In genomic region chr17:75182319-75182568, GRCh38 we compare ENCODE assay signal across 9 cellular contexts. TPM values are rescaled to one million over a fixed set of nuclear protein-coding genes. Genes with fewer than 3 reads are reported as not detected.
DNase-seq lines count a peak whose midpoint lies in the region; ATAC-seq, FAIRE-seq and TF ChIP-seq lines count a peak whose summit lies in the region.
"Had no signal": no experiment of that assay in that cellular context is flagged by ENCODE, and none has a peak within 500 bp of the region (broad histone marks: within the 10 kb centered on the region; RNA-seq: fewer than 3 reads in every experiment).

No MANE protein-coding gene starts in this region.

- intact Hi-C loops in endothelial cell of umbilical vein (cut with micrococcal nuclease), result loop anchor here (2.0 to 5.0 kb wide), 3 partner anchors 51 to 135 kb away; partner anchors contain the start of genes ARMC7, ATP5PD, KCTD2 and NT5C

- H3K27me3 ChIP-seq in OCI-LY1 (ENCODE audit: insufficient read depth, low read length) (no peaks in the 10 kb centered on the region), endothelial cell of umbilical vein (ENCODE audit: control insufficient read depth in 2 of 2, insufficient read depth in 2 of 2, low read length in 2 of 2) (no peaks in the 10 kb centered on the region)

- no peak for FAIRE-seq in endothelial cell of umbilical vein (lab: Jason Lieb, UNC)
- FAIRE-seq: A204.1 had no signal

- H3K4me1 Mint-ChIP-seq in neural crest cell, result peaks cover 28% of the 10 kb centered on the region

- H3K9ac ChIP-seq in OCI-LY1 (ENCODE audit: low read length) (peak overlapping the region; percentile 99), endothelial cell of umbilical vein (replicated peaks; ENCODE audit: extremely low read depth, insufficient read depth, low read length) (peak overlapping the region; percentile 96)

- peak overlapping the region; percentile 19 for H3K27ac Mint-ChIP-seq in neural crest cell (ENCODE audit: unreplicated experiment)

- ATAC-seq in GM18498 (IDR thresholded peaks at IDR 0.05; ENCODE audit: unreplicated experiment), result no peak

- peak overlapping the region; percentile 97 for H3K4me2 ChIP-seq in OCI-LY1 (ENCODE audit: low read length)
- peak overlapping the region; percentile 99 for H3K4me2 ChIP-seq in endothelial cell of umbilical vein (ENCODE audit: insufficient read depth, low read length)

- no peaks in the 10 kb centered on the region for H3K27me3 Mint-ChIP-seq in neural crest cell (ENCODE audit: low read depth)

- H3K4me3 ChIP-seq in OCI-LY1 (ENCODE audit: low read depth, low read length, poor library complexity, severe bottlenecking) (peak overlapping the region; percentile 98), endothelial cell of umbilical vein (replicated peaks in 1 of 3; ENCODE audit: insufficient read depth in 1 of 3, low read depth in 1 of 3, low read length in 3 of 3) (peak overlapping the region; percentile 69 to 95 (median 88))

- no peaks in the 10 kb centered on the region for H3F3A ChIP-seq in OCI-LY1 (ENCODE audit: insufficient read depth, low read length)

- DNase-seq in NCI-H510A (lab: John Stamatoyannopoulos, UW) (peak; percentile 41), NCI-H510A treated with DMSO at 0.1 percent for 48 hours (lab: John Stamatoyannopoulos, UW) (no peak), endothelial cell of umbilical vein (ENCODE audit: low read depth, low spot score) (no peak), neural crest cell (ENCODE audit: low read depth, low spot score) (peak; percentile 18), NCI-H128 (lab: John Stamatoyannopoulos, UW; ENCODE audit: unreplicated experiment) (no peak), DMS114 treated with DMSO at 0.1 percent for 48 hours (lab: John Stamatoyannopoulos, UW; ENCODE audit: unreplicated experiment) (no peak)

- no peaks in the 10 kb centered on the region for H3K9me1 ChIP-seq in endothelial cell of umbilical vein (replicated peaks; ENCODE audit: control insufficient read depth, extremely low read depth, insufficient read depth, low read length)

- H3K79me2 ChIP-seq in OCI-LY1 (ENCODE audit: insufficient read depth, low read length) (peaks cover 45% of the 10 kb centered on the region), endothelial cell of umbilical vein (ENCODE audit: control insufficient read depth, insufficient read depth, low read length) (peaks cover 51% of the 10 kb centered on the region)

- H4K20me1 ChIP-seq in OCI-LY1 (ENCODE audit: insufficient read depth, low read length) (peaks cover 7% of the 10 kb centered on the region), endothelial cell of umbilical vein (replicated peaks; ENCODE audit: control insufficient read depth, extremely low read depth, insufficient read depth, low read length) (peaks cover 5% of the 10 kb centered on the region)

- H2AFZ ChIP-seq in OCI-LY1 (ENCODE audit: low read length) (no peak overlapping the region), endothelial cell of umbilical vein (ENCODE audit: low read depth, low read length) (no peak overlapping the region)

- peak overlapping the region; percentile 88 for H3K4me3 Mint-ChIP-seq in neural crest cell

- POLR2A ChIA-PET in endothelial cell of umbilical vein (lab: Charles Lee), result no interaction called here

- peaks cover 18% of the 10 kb centered on the region for H3K36me3 Mint-ChIP-seq in neural crest cell (ENCODE audit: low read depth)

- CTCF ChIA-PET in endothelial cell of umbilical vein (lab: Charles Lee), result interaction anchor here (1.4 kb wide), 1 partner anchor 8 kb away, joined by 3 read pairs; no protein-coding TSS in a partner anchor

- H3K9me3 Mint-ChIP-seq in neural crest cell, result peaks cover 4% of the 10 kb centered on the region

- dilution Hi-C loops in endothelial cell of umbilical vein (cut with MboI; ENCODE audit: extremely low pct_ligation_motif_present, low sequenced_read_pairs), result no loop called here

- H3K9me2 ChIP-seq in OCI-LY1 (ENCODE audit: low read depth, low read length), result no peaks in the 10 kb centered on the region

- H3K36me3 ChIP-seq in OCI-LY1 (ENCODE audit: insufficient read depth, low read length) (peaks cover 37% of the 10 kb centered on the region), endothelial cell of umbilical vein (ENCODE audit: control insufficient read depth in 2 of 2, extremely low read depth in 1 of 2, insufficient read depth in 2 of 2, low read length in 2 of 2) (peaks cover 5 to 6% of the 10 kb centered on the region in 2 experiments)

- H3K9me3 ChIP-seq in OCI-LY1 (ENCODE audit: low read length), result no peaks in the 10 kb centered on the region
- no peaks in the 10 kb centered on the region for H3K9me3 ChIP-seq in endothelial cell of umbilical vein (replicated peaks; ENCODE audit: control insufficient read depth, insufficient read depth, low read length)

- no peak for TF ChIP-seq POLR2A in endothelial cell of umbilical vein (IDR thresholded peaks at IDR 0.05; ENCODE audit: low read depth, low read length)

- TF ChIP-seq CTCF in OCI-LY1 (IDR thresholded peaks at IDR 0.05; ENCODE audit: low read length), result no peak
- peak in 1 of 2 donors; percentile 9 for TF ChIP-seq CTCF in endothelial cell of umbilical vein (IDR thresholded peaks at IDR 0.05; ENCODE audit: extremely low read depth in 1 of 2, insufficient read depth in 1 of 2, low read depth in 1 of 2, low read length in 2 of 2)
- no peak for TF ChIP-seq CTCF in neural crest cell (conservative IDR thresholded peaks at IDR 0.05)

- no TSS peak for BruUV-seq in endothelial cell of umbilical vein (replicated peaks; lab: Mats Ljungman, UMichigan)

- peak overlapping the region; percentile 85 for H3K27ac ChIP-seq in OCI-LY1 (ENCODE audit: low read depth, low read length, poor library complexity, severe bottlenecking)
- H3K27ac ChIP-seq in endothelial cell of umbilical vein (ENCODE audit: insufficient read depth, low read depth, low read length), result peak overlapping the region; percentile 85

- peaks cover 25% of the 10 kb centered on the region for H3K4me1 ChIP-seq in OCI-LY1 (ENCODE audit: insufficient read depth, low read length, severe bottlenecking)
- peaks cover 10% of the 10 kb centered on the region for H3K4me1 ChIP-seq in endothelial cell of umbilical vein (ENCODE audit: control insufficient read depth, extremely low read depth, insufficient read depth, low read length)

TF ChIP-seq in endothelial cell of umbilical vein, 7 proteins besides CTCF, POLR2A, EP300 and RAD21:
- TF ChIP-seq POLR2AphosphoS5 (IDR thresholded peaks at IDR 0.05; ENCODE audit: insufficient read depth, low read depth, low read length), result no peak
- TF ChIP-seq GATA2 (IDR thresholded peaks at IDR 0.05; ENCODE audit: insufficient read depth, insufficient read length, low read depth, low read length), result no peak

RNA-seq across cellular contexts. Expression of gene SUMO2, which starts 0.5 kb away (rescaled TPM):
- total RNA-seq in endothelial cell of umbilical vein (424 and 437 TPM in 2 replicates), neural crest cell (773 and 776 TPM in 2 replicates)
- polyA plus RNA-seq in endothelial cell of umbilical vein, result 62.0 and 75.6 TPM in 2 replicates
- polyA plus RNA-seq in endothelial cell of umbilical vein (2011; cell fraction: cytosol; rRNA removed), result 86.6 and 95.1 TPM in 2 replicates
- polyA plus RNA-seq in endothelial cell of umbilical vein (2011; cell fraction: nucleus; rRNA removed), result 39.1 and 44.6 TPM in 2 replicates
- polyA plus RNA-seq in endothelial cell of umbilical vein (2012), result 267 and 404 TPM in 2 replicates
- 93.0 and 121 TPM in 2 replicates for polyA minus RNA-seq in endothelial cell of umbilical vein
- polyA minus RNA-seq in endothelial cell of umbilical vein (2011; cell fraction: cytosol; rRNA and poly(A)+ RNA removed), result 178 TPM
- polyA minus RNA-seq in endothelial cell of umbilical vein (2011; cell fraction: nucleus; rRNA and poly(A)+ RNA removed), result 20.2 and 23.2 TPM in 2 replicates

RNA-seq across cellular contexts. Expression of gene NUP85, which starts 23.2 kb away (rescaled TPM):
- 98.3 and 105 TPM in 2 replicates for total RNA-seq in endothelial cell of umbilical vein
- polyA plus RNA-seq in endothelial cell of umbilical vein, result 116 and 120 TPM in 2 replicates
- 76.5 and 96.6 TPM in 2 replicates for polyA plus RNA-seq in endothelial cell of umbilical vein (2011; cell fraction: cytosol; rRNA removed)
- 345 and 386 TPM in 2 replicates for polyA plus RNA-seq in endothelial cell of umbilical vein (2011; cell fraction: nucleus; rRNA removed)
- 63.7 and 73.8 TPM in 2 replicates for polyA plus RNA-seq in endothelial cell of umbilical vein (2012)
- 75.2 and 106 TPM in 2 replicates for polyA minus RNA-seq in endothelial cell of umbilical vein
- 50.6 TPM for polyA minus RNA-seq in endothelial cell of umbilical vein (2011; cell fraction: cytosol; rRNA and poly(A)+ RNA removed)
- 58.3 and 81.4 TPM in 2 replicates for polyA minus RNA-seq in endothelial cell of umbilical vein (2011; cell fraction: nucleus; rRNA and poly(A)+ RNA removed)
- 122 and 126 TPM in 2 replicates for total RNA-seq in neural crest cell

RNA-seq across cellular contexts. Expression of gene JPT1, which starts 27.9 kb away (rescaled TPM):
- total RNA-seq in endothelial cell of umbilical vein (352 and 364 TPM in 2 replicates), neural crest cell (319 and 334 TPM in 2 replicates)
- 143 and 212 TPM in 2 replicates for polyA plus RNA-seq in endothelial cell of umbilical vein
- polyA plus RNA-seq in endothelial cell of umbilical vein (2011; cell fraction: cytosol; rRNA removed), result 393 and 396 TPM in 2 replicates
- polyA plus RNA-seq in endothelial cell of umbilical vein (2011; cell fraction: nucleus; rRNA removed), result 146 and 158 TPM in 2 replicates
- 735 and 931 TPM in 2 replicates for polyA plus RNA-seq in endothelial cell of umbilical vein (2012)
- polyA minus RNA-seq in endothelial cell of umbilical vein, result 37.1 and 45.3 TPM in 2 replicates
- polyA minus RNA-seq in endothelial cell of umbilical vein (2011; cell fraction: cytosol; rRNA and poly(A)+ RNA removed), result 249 TPM
- polyA minus RNA-seq in endothelial cell of umbilical vein (2011; cell fraction: nucleus; rRNA and poly(A)+ RNA removed), result 38.5 and 44.2 TPM in 2 replicates

RNA-seq across cellular contexts. Expression of gene NT5C, which starts 50.7 kb away (rescaled TPM):
- total RNA-seq in endothelial cell of umbilical vein, result 32.6 and 39.2 TPM in 2 replicates
- polyA plus RNA-seq in endothelial cell of umbilical vein, result 29.1 and 38.0 TPM in 2 replicates
- polyA plus RNA-seq in endothelial cell of umbilical vein (2011; cell fraction: cytosol; rRNA removed), result 19.9 and 31.5 TPM in 2 replicates
- polyA plus RNA-seq in endothelial cell of umbilical vein (2011; cell fraction: nucleus; rRNA removed), result 32.4 and 37.5 TPM in 2 replicates
- 22.4 and 23.6 TPM in 2 replicates for polyA plus RNA-seq in endothelial cell of umbilical vein (2012)
- 7.8 and 8.9 TPM in 2 replicates for polyA minus RNA-seq in endothelial cell of umbilical vein
- 16.2 TPM for polyA minus RNA-seq in endothelial cell of umbilical vein (2011; cell fraction: cytosol; rRNA and poly(A)+ RNA removed)
- polyA minus RNA-seq in endothelial cell of umbilical vein (2011; cell fraction: nucleus; rRNA and poly(A)+ RNA removed), result 5.0 and 6.6 TPM in 2 replicates
- total RNA-seq in neural crest cell, result 68.0 and 70.2 TPM in 2 replicates

Comparison
In these comparisons a context has a peak if more than half of its experiments do, and no peak if none do; other contexts are left out.
1. DNase-seq: peak in NCI-H510A (single experiment) and neural crest cell (single experiment); none in NCI-H510A treated with DMSO at 0.1 percent for 48 hours (single experiment), endothelial cell of umbilical vein (single experiment), NCI-H128 (single experiment) and DMS114 treated with DMSO at 0.1 percent for 48 hours (single experiment).